In the genomic region with DNA sequence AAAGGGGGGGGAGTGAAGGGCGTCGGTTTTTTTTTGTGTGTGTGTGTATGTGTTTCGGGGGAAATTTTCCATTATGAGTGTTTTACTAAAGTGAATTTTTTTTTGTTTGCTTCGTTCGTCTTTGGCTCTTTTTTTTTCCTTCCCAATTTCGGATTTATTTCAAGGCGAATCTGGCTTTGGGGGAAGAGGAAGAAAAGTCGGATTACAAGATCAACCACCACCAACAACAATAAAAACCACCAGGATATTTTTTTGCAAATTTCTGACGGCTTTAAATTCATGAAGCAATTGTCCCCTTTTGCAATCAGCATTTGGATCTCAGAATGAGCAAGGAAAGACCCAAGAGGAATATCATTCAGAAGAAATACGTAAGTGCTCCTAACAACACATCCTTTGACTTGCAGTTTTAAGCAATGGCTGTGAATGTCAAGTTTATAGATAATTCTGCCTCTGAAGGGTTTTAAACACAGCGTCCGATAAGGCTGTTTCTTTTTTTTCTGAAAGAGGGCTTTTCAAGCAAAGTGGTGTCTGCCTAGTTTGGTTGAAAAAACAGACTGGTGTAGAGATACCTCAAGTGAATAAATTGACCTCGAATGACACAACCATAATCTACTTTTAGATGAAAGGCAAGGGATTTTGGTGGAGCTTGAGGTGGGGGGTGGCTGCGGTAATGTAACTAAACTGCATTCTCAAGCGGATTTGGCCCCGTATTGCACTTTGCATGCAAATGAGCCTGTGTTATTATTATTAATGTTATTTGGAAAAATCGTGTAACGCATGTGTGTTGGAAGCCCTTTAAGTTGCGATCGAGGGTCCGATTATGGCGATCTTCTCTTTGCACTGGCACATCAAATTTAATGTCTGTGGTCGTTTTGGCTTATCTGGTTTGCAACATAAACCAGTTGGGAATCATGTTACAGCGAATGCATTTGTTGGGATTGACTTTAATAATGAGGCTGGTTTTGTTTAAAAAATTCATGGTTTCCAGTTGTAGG, we compare ENCODE assay signal across 8 cellular contexts. TPM values are rescaled to one million over a fixed set of nuclear protein-coding genes. Genes with fewer than 3 reads are reported as not detected.
A peak's percentile ranks its signal among the peaks of the same experiment; 100 is the strongest.
DNase-seq lines count a peak whose midpoint lies in the region; ATAC-seq and TF ChIP-seq lines count a peak whose summit lies in the region.

No MANE protein-coding gene starts in this region.

- ATAC-seq in CD4-positive, alpha-beta T cell (ENCODE audit: poor library complexity), result no peak
- ATAC-seq in activated naive CD4-positive, alpha-beta T cell treated with anti-CD3 and anti-CD28 coated beads, Interleukin-2, amount 50 U/mL, for 72 hours, result no peak
- no peak for ATAC-seq in stimulated activated naive B cell treated with anti-CD40 and anti-IgM and Interleukin-4, amounts not matched to agents 10 μg/mL and 1 μg/mL and 100 μg/mL, for 72 hours (replicated peaks)
- ATAC-seq in HG03469 (IDR thresholded peaks at IDR 0.05; ENCODE audit: unreplicated experiment) (no peak), GM18498 (IDR thresholded peaks at IDR 0.05; ENCODE audit: unreplicated experiment) (no peak)

- intact Hi-C loops in CD4-positive, alpha-beta T cell (cut with DNase I, micrococcal nuclease), result loop anchor here (5.0 to 10.0 kb wide), 10 partner anchors 46 to 1129 kb away; a partner anchor contains a TSS

- H3K9me3 Mint-ChIP-seq in CD4-positive, alpha-beta T cell, result no peaks in the 10 kb centered on the region
- H3K9me3 Mint-ChIP-seq in activated naive CD4-positive, alpha-beta T cell treated with anti-CD3 and anti-CD28 coated beads, Interleukin-2, amount 50 U/mL, for 72 hours, result no peaks in the 10 kb centered on the region
- H3K9me3 Mint-ChIP-seq in stimulated activated naive B cell treated with anti-CD40 and anti-IgM and Interleukin-4, amounts not matched to agents 10 μg/mL and 1 μg/mL and 100 μg/mL, for 72 hours, result no peaks in the 10 kb centered on the region

- H3K4me3 ChIP-seq in LNCaP clone FGC (ENCODE audit: low read depth, low read length), result peak overlapping the region; percentile 67
- peak overlapping the region; percentile 93 for H3K4me3 ChIP-seq in iPS-18c (ENCODE audit: insufficient read depth, low read depth, low read length)

- peak overlapping the region; percentile 92 for H3K27ac ChIP-seq in CD4-positive, alpha-beta T cell (ENCODE audit: low read depth, low read length)

- peaks cover 33% of the 10 kb centered on the region for H3K4me1 Mint-ChIP-seq in CD4-positive, alpha-beta T cell (ENCODE audit: low read depth)
- peaks cover 19 to 44% of the 10 kb centered on the region in 2 donors for H3K4me1 Mint-ChIP-seq in stimulated activated naive B cell treated with anti-CD40 and anti-IgM and Interleukin-4, amounts not matched to agents 10 μg/mL and 1 μg/mL and 100 μg/mL, for 72 hours

- H3K36me3 Mint-ChIP-seq in CD4-positive, alpha-beta T cell (ENCODE audit: low read depth), result peaks cover 38% of the 10 kb centered on the region
- peaks cover 27 to 50% of the 10 kb centered on the region in 2 donors for H3K36me3 Mint-ChIP-seq in activated naive CD4-positive, alpha-beta T cell treated with anti-CD3 and anti-CD28 coated beads, Interleukin-2, amount 50 U/mL, for 72 hours
- H3K36me3 Mint-ChIP-seq in stimulated activated naive B cell treated with anti-CD40 and anti-IgM and Interleukin-4, amounts not matched to agents 10 μg/mL and 1 μg/mL and 100 μg/mL, for 72 hours, result peaks cover 2 to 10% of the 10 kb centered on the region in 2 donors

- POLR2A ChIA-PET in CD4-positive, alpha-beta T cell (lab: Charles Lee), result interaction anchor here (0.6 to 1.6 kb wide), 5 partner anchors 19 to 198 kb away, joined by 3 to 4 read pairs (median 3); no protein-coding TSS in a partner anchor

- CTCF ChIA-PET in CD4-positive, alpha-beta T cell (lab: Charles Lee), result no interaction called here

- H3K9me3 ChIP-seq in CD4-positive, alpha-beta T cell (ENCODE audit: control insufficient read depth, low read length), result no peaks in the 10 kb centered on the region
- no peaks in the 10 kb centered on the region for H3K9me3 ChIP-seq in iPS-18c (ENCODE audit: control insufficient read depth, insufficient read depth, low read length)

- peak overlapping the region; percentile 97 for H3K27ac Mint-ChIP-seq in CD4-positive, alpha-beta T cell
- peak overlapping the region; percentile 95 to 99 for H3K27ac Mint-ChIP-seq in activated naive CD4-positive, alpha-beta T cell treated with anti-CD3 and anti-CD28 coated beads, Interleukin-2, amount 50 U/mL, for 72 hours
- peak overlapping the region; percentile 100 for H3K27ac Mint-ChIP-seq in stimulated activated naive B cell treated with anti-CD40 and anti-IgM and Interleukin-4, amounts not matched to agents 10 μg/mL and 1 μg/mL and 100 μg/mL, for 72 hours

- no peaks in the 10 kb centered on the region for H3K27me3 ChIP-seq in CD4-positive, alpha-beta T cell (ENCODE audit: control insufficient read depth, insufficient read depth, low read length)

- DNase-seq in CD4-positive, alpha-beta T cell, result peak in 4 of 10 experiments; percentile 14 to 55 (median 28)
- DNase-seq in LNCaP clone FGC (ENCODE audit: low read depth) (no peak), GM20000 (ENCODE audit: low spot score) (no peak)
- no peak for DNase-seq in activated naive CD4-positive, alpha-beta T cell treated with anti-CD3 and anti-CD28 coated beads, Interleukin-2, amount 50 U/mL, for 72 hours (ENCODE audit: low spot score in 2 of 2)
- no peak for DNase-seq in stimulated activated naive B cell treated with anti-CD40 and anti-IgM and Interleukin-4, amounts not matched to agents 10 μg/mL and 1 μg/mL and 100 μg/mL, for 72 hours

- peak overlapping the region; percentile 100 for H3K4me3 Mint-ChIP-seq in CD4-positive, alpha-beta T cell
- peak overlapping the region; percentile 99 to 100 for H3K4me3 Mint-ChIP-seq in stimulated activated naive B cell treated with anti-CD40 and anti-IgM and Interleukin-4, amounts not matched to agents 10 μg/mL and 1 μg/mL and 100 μg/mL, for 72 hours

- TF ChIP-seq CTCF in CD4-positive, alpha-beta T cell (IDR thresholded peaks at IDR 0.05), result no peak
- no peak for TF ChIP-seq CTCF in LNCaP clone FGC (IDR thresholded peaks at IDR 0.05; ENCODE audit: control insufficient read depth, extremely low read depth, insufficient read depth)
- no peak for TF ChIP-seq CTCF in GM20000 (IDR thresholded peaks at IDR 0.05; ENCODE audit: extremely low read depth, missing control alignments)

- peaks cover 4% of the 10 kb centered on the region for H3K27me3 Mint-ChIP-seq in CD4-positive, alpha-beta T cell
- H3K27me3 Mint-ChIP-seq in stimulated activated naive B cell treated with anti-CD40 and anti-IgM and Interleukin-4, amounts not matched to agents 10 μg/mL and 1 μg/mL and 100 μg/mL, for 72 hours, result no peaks in the 10 kb centered on the region

RNA-seq across cellular contexts. Expression of a gene that starts 0.6 kb away (rescaled TPM):
- total RNA-seq in CD4-positive, alpha-beta T cell, result 10 to 100 TPM; 32.0 to 33.0 TPM
- 10 to 100 TPM; 35.3 to 36.3 TPM for total RNA-seq in activated naive CD4-positive, alpha-beta T cell treated with anti-CD3 and anti-CD28 coated beads, Interleukin-2, amount 50 U/mL, for 72 hours
